20 cellular contexts compared by ENCODE assay signal in the genomic region with DNA sequence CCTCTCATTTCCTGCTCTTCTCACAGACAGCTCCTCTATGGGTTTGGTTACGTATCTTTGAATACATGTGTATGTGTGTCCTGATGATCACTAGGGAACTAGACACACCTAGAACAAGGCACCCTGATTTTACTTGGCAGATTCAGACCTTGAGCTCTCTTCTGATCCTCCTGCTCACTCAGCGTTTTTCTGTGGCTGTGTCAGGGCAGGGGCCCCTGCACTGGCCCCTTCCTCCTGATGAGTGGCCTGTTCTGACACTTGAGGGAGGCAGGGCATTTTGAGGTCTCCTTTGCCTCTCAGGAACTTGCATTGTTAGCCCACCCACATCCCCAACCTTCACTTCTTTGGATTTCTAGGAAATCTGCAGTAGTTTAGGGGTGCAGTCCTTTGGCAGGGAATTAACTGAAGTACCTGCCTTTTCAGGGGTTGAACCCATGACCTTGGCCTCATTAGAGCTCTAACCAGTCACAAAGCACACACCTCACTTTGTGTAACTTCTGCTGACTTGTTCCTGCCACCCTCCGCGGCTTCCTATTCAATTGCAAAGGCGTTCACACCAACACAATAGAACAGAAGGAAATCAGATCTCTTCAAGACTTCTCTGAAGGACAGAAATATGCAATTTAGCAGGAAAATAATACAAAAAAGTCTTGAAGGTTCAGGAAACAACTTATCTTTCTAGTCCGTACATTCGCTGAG. TPM values are rescaled to one million over a fixed set of nuclear protein-coding genes. Genes with fewer than 3 reads are reported as not detected.
A peak's percentile ranks its signal among the peaks of the same experiment; 100 is the strongest.
DNase-seq lines count a peak whose midpoint lies in the region; ATAC-seq, FAIRE-seq and TF ChIP-seq lines count a peak whose summit lies in the region.
"Had no signal": no experiment of that assay in that cellular context is flagged by ENCODE, and none has a peak within 500 bp of the region (broad histone marks: within the 10 kb centered on the region; RNA-seq: fewer than 3 reads in every experiment).

No MANE protein-coding gene starts in this region.

- TF ChIP-seq CTCF in GM23338 (conservative IDR thresholded peaks at IDR 0.05; ENCODE audit: low read depth in 2 of 2) (no peak), KMS-11 (conservative IDR thresholded peaks at IDR 0.05; ENCODE audit: low read depth, low read length) (no peak), endothelial cell of umbilical vein (IDR thresholded peaks at IDR 0.05; ENCODE audit: extremely low read depth in 1 of 2, insufficient read depth in 1 of 2, low read depth in 1 of 2, low read length in 2 of 2) (no peak), osteocyte (IDR thresholded peaks at IDR 0.05) (no peak)

- H3K4me3 Mint-ChIP-seq in GM23338 (peak overlapping the region; percentile 60), osteocyte (ENCODE audit: unreplicated experiment) (no peak overlapping the region)
- H3K4me3 Mint-ChIP-seq: activated CD4-positive, alpha-beta T cell treated with anti-CD3 and anti-CD28 coated beads for 36 hours; naive thymus-derived CD4-positive, alpha-beta T cell had no signal

- CTCF ChIA-PET in endothelial cell of umbilical vein (lab: Charles Lee) = interaction anchor here (0.8 to 2.1 kb wide), 2 partner anchors 38 to 44 kb away, joined by 3 to 5 read pairs; no protein-coding TSS in a partner anchor

- H3K9me2 ChIP-seq in GM23338 (ENCODE audit: insufficient read depth) = no peaks in the 10 kb centered on the region

- dilution Hi-C loops in endothelial cell of umbilical vein (cut with MboI; ENCODE audit: extremely low pct_ligation_motif_present, low sequenced_read_pairs) = no loop called here

- ATAC-seq in GM23338 (peak; percentile 97), GM21526 (IDR thresholded peaks at IDR 0.05; ENCODE audit: low FRiP score, unreplicated experiment) (no peak)
- ATAC-seq: activated CD4-positive, alpha-beta T cell treated with anti-CD3 and anti-CD28 coated beads for 36 hours; naive thymus-derived CD4-positive, alpha-beta T cell had no signal

- H3K9me3 ChIP-seq in endothelial cell of umbilical vein (replicated peaks; ENCODE audit: control insufficient read depth, insufficient read depth, low read length) = no peaks in the 10 kb centered on the region

- BruUV-seq in endothelial cell of umbilical vein (replicated peaks; lab: Mats Ljungman, UMichigan) = no TSS peak

- H3K4me1 Mint-ChIP-seq in GM23338 (peaks cover 51% of the 10 kb centered on the region), osteocyte (ENCODE audit: unreplicated experiment) (peaks cover 32% of the 10 kb centered on the region)

- peak overlapping the region; percentile 43 for H3K4me3 ChIP-seq in GM23338
- H3K4me3 ChIP-seq in KMS-11 (IDR thresholded peaks at IDR 0.05; ENCODE audit: insufficient read depth, low read depth, low read length) = no peak overlapping the region
- no peak overlapping the region for H3K4me3 ChIP-seq in endothelial cell of umbilical vein (replicated peaks in 1 of 3; ENCODE audit: insufficient read depth in 1 of 3, low read depth in 1 of 3, low read length in 3 of 3)
- H3K4me3 ChIP-seq: skin epidermis had no signal

- H3K4me2 ChIP-seq in GM23338 = peak overlapping the region; percentile 70
- H3K4me2 ChIP-seq in KMS-11 = peak overlapping the region; percentile 4; the same call in 1 of the 2 replicates
- no peak overlapping the region for H3K4me2 ChIP-seq in endothelial cell of umbilical vein (ENCODE audit: insufficient read depth, low read length)

- H3K27me3 ChIP-seq in GM23338 (ENCODE audit: insufficient read depth) (peaks cover 96% of the 10 kb centered on the region), KMS-11 (ENCODE audit: insufficient read depth, low read depth) (no peaks in the 10 kb centered on the region), endothelial cell of umbilical vein (ENCODE audit: control insufficient read depth in 2 of 2, insufficient read depth in 2 of 2, low read length in 2 of 2) (no peaks in the 10 kb centered on the region)

- H3K36me3 ChIP-seq in GM23338 (ENCODE audit: insufficient read depth) (no peaks in the 10 kb centered on the region), KMS-11 (ENCODE audit: insufficient read depth) (no peaks in the 10 kb centered on the region), endothelial cell of umbilical vein (ENCODE audit: control insufficient read depth in 2 of 2, extremely low read depth in 1 of 2, insufficient read depth in 2 of 2, low read length in 2 of 2) (no peaks in the 10 kb centered on the region)

- no peak for TF ChIP-seq POLR2A in endothelial cell of umbilical vein (IDR thresholded peaks at IDR 0.05; ENCODE audit: low read depth, low read length)

- H3K9me3 Mint-ChIP-seq in GM23338 (no peaks in the 10 kb centered on the region), osteocyte (ENCODE audit: unreplicated experiment) (no peaks in the 10 kb centered on the region)

- H2AFZ ChIP-seq in GM23338 (no peak overlapping the region), KMS-11 (ENCODE audit: low read depth) (no peak overlapping the region), endothelial cell of umbilical vein (ENCODE audit: low read depth, low read length) (no peak overlapping the region)

- no peaks in the 10 kb centered on the region for H3K36me3 Mint-ChIP-seq in GM23338 (ENCODE audit: low read depth)
- peaks cover 2% of the 10 kb centered on the region for H3K36me3 Mint-ChIP-seq in osteocyte (ENCODE audit: unreplicated experiment)

- peaks cover 8% of the 10 kb centered on the region; the same call in 1 of the 2 replicates for H3F3A ChIP-seq in GM23338 (replicated peaks; ENCODE audit: low read depth)

- H3K27ac ChIP-seq in GM23338 (ENCODE audit: low read depth) (no peak overlapping the region), KMS-11 (no peak overlapping the region), endothelial cell of umbilical vein (ENCODE audit: insufficient read depth, low read depth, low read length) (no peak overlapping the region)
- H3K27ac ChIP-seq: skin epidermis had no signal

- no peaks in the 10 kb centered on the region for H3K9me1 ChIP-seq in endothelial cell of umbilical vein (replicated peaks; ENCODE audit: control insufficient read depth, extremely low read depth, insufficient read depth, low read length)

- intact Hi-C loops in endothelial cell of umbilical vein (cut with micrococcal nuclease) = no loop called here

- no peaks in the 10 kb centered on the region for H3K79me2 ChIP-seq in GM23338 (replicated peaks; ENCODE audit: insufficient read depth)
- peaks cover 48% of the 10 kb centered on the region; the same call in 1 of the 2 replicates for H3K79me2 ChIP-seq in KMS-11 (ENCODE audit: insufficient read depth, low read depth)
- H3K79me2 ChIP-seq in endothelial cell of umbilical vein (ENCODE audit: control insufficient read depth, insufficient read depth, low read length) = no peaks in the 10 kb centered on the region

- POLR2A ChIA-PET in endothelial cell of umbilical vein (lab: Charles Lee) = no interaction called here

- no peak overlapping the region; the same call in 1 of the 2 replicates for H3K27ac Mint-ChIP-seq in GM23338
- peak overlapping the region; percentile 87 for H3K27ac Mint-ChIP-seq in osteocyte (ENCODE audit: unreplicated experiment)
- H3K27ac Mint-ChIP-seq: activated CD4-positive, alpha-beta T cell treated with anti-CD3 and anti-CD28 coated beads for 36 hours had no signal

- peaks cover 45% of the 10 kb centered on the region for H3K27me3 Mint-ChIP-seq in GM23338 (ENCODE audit: insufficient read depth, low read depth, poor library complexity)
- H3K27me3 Mint-ChIP-seq in osteocyte (ENCODE audit: unreplicated experiment) = no peaks in the 10 kb centered on the region
- H3K27me3 Mint-ChIP-seq: activated CD4-positive, alpha-beta T cell treated with anti-CD3 and anti-CD28 coated beads for 36 hours; naive thymus-derived CD4-positive, alpha-beta T cell had no signal

- DNase-seq in GM23338 (ENCODE audit: low spot score) (peak; percentile 91), endothelial cell of umbilical vein (ENCODE audit: low read depth, low spot score) (peak; percentile 24), osteocyte (ENCODE audit: extremely low spot score, unreplicated experiment) (no peak), GDM1 (lab: John Stamatoyannopoulos, UW) (no peak), SW 1271 (lab: John Stamatoyannopoulos, UW) (no peak)
- DNase-seq: activated CD4-positive, alpha-beta T cell treated with anti-CD3 and anti-CD28 coated beads for 36 hours; activated gamma-delta T cell; cerebellar nuclear complex; foreskin fibroblast; HCEC 1CT; naive thymus-derived CD4-positive, alpha-beta T cell; NCI-H1417 treated with DMSO at 0.1 percent for 48 hours; NCI-H510A treated with DMSO at 0.1 percent for 48 hours; posterior cingulate gyrus; SIG-M5; stimulated activated CD4-positive, alpha-beta T cell treated with anti-CD3 and anti-CD28 coated beads, Interleukin-4, amount 100 ng/mL, for 4 hours; stimulated activated CD8-positive, alpha-beta memory T cell treated with anti-CD3 and anti-CD28 coated beads, Interleukin-4, amount 100 ng/mL, for 48 hours had no signal

- H3K9ac ChIP-seq in KMS-11 = no peak overlapping the region
- H3K9ac ChIP-seq in endothelial cell of umbilical vein (replicated peaks; ENCODE audit: extremely low read depth, insufficient read depth, low read length) = no peak overlapping the region

- H4K20me1 ChIP-seq in GM23338 (replicated peaks; ENCODE audit: insufficient read depth) (peaks cover 4% of the 10 kb centered on the region), KMS-11 (ENCODE audit: insufficient read depth) (no peaks in the 10 kb centered on the region), endothelial cell of umbilical vein (replicated peaks; ENCODE audit: control insufficient read depth, extremely low read depth, insufficient read depth, low read length) (no peaks in the 10 kb centered on the region)

- FAIRE-seq in endothelial cell of umbilical vein (lab: Jason Lieb, UNC) = no peak

- peaks cover 31% of the 10 kb centered on the region for H3K4me1 ChIP-seq in GM23338 (ENCODE audit: insufficient read depth)
- H3K4me1 ChIP-seq in KMS-11 (ENCODE audit: low read depth, poor library complexity, severe bottlenecking) = peaks cover 41% of the 10 kb centered on the region
- peaks cover 2% of the 10 kb centered on the region for H3K4me1 ChIP-seq in endothelial cell of umbilical vein (ENCODE audit: control insufficient read depth, extremely low read depth, insufficient read depth, low read length)

TF ChIP-seq in GM23338, 12 proteins besides CTCF, POLR2A, EP300 and RAD21 (continues in another document):
- no peak for TF ChIP-seq STAT1 (IDR thresholded peaks at IDR 0.05; ENCODE audit: unreplicated experiment)

RNA-seq across cellular contexts. Expression of gene SMYD2, which starts 8.8 kb away (rescaled TPM):
- 2.3 and 3.6 TPM in 2 replicates for total RNA-seq in GM23338 (2014; rRNA removed; shearing (Covaris generic))
- 5.8 and 5.9 TPM in 2 replicates for polyA plus RNA-seq in GM23338 (2016; fragmentation: Nextera tagmentation; extraction: Ambion mirVana)
- 20.9 and 22.0 TPM in 2 replicates for total RNA-seq in endothelial cell of umbilical vein
- 6.6 and 8.0 TPM in 2 replicates for polyA plus RNA-seq in endothelial cell of umbilical vein
- 14.7 and 15.5 TPM in 2 replicates for polyA plus RNA-seq in endothelial cell of umbilical vein (2011; cell fraction: cytosol; rRNA removed)
- 19.1 and 21.5 TPM in 2 replicates for polyA plus RNA-seq in endothelial cell of umbilical vein (2011; cell fraction: nucleus; rRNA removed)
- polyA plus RNA-seq in endothelial cell of umbilical vein (2012) = 10.6 and 22.1 TPM in 2 replicates
- polyA minus RNA-seq in endothelial cell of umbilical vein = 7.0 and 11.0 TPM in 2 replicates
- 18.8 TPM for polyA minus RNA-seq in endothelial cell of umbilical vein (2011; cell fraction: cytosol; rRNA and poly(A)+ RNA removed)
- polyA minus RNA-seq in endothelial cell of umbilical vein (2011; cell fraction: nucleus; rRNA and poly(A)+ RNA removed) = 5.0 and 7.5 TPM in 2 replicates
- total RNA-seq in osteocyte = 44.7 and 46.8 TPM in 2 replicates

Comparison
In these comparisons a context has a peak if more than half of its experiments do, and no peak if none do; other contexts are left out.
1. DNase-seq: peak in GM23338 (single experiment) and endothelial cell of umbilical vein (single experiment); none in osteocyte (single experiment), GDM1 (single experiment) and SW 1271 (0 of 2).